Comparison of ENCODE assay signal across 9 cellular contexts in the genomic region with DNA sequence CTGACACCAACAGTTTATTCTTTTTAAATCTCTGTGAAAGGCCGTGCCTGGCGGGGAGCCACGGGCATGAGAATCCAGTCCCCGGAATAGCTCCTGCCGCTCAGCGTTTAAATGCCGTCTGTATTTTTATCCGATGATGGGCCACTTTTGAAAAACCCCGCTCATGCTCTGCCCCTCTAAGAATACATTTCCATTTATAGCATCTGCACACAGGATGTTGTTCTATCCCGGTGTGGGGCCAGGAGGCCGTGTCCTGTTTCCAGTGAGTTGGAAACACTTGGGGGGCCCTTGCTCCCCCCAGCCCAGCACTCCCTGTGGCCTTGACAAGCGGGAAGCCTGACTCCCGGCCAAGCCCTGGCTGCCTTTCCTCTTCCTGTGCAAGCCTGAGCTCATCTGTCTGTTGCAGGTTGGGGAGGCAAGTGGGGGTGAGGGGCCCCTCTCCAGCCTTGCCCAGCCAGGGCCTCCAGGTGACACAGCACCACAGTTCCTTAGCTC. TPM values are rescaled to one million over a fixed set of nuclear protein-coding genes. Genes with fewer than 3 reads are reported as not detected.
A peak's percentile ranks its signal among the peaks of the same experiment; 100 is the strongest.
DNase-seq lines count a peak whose midpoint lies in the region; ATAC-seq, FAIRE-seq and TF ChIP-seq lines count a peak whose summit lies in the region.
"Had no signal": no experiment of that assay in that cellular context is flagged by ENCODE, and none has a peak within 500 bp of the region (broad histone marks: within the 10 kb centered on the region; RNA-seq: fewer than 3 reads in every experiment).

No MANE protein-coding gene starts in this region.

- H3K9me3 ChIP-seq in T-helper 17 cell (ENCODE audit: control insufficient read depth, low read length, poor library complexity, severe bottlenecking) (no peaks in the 10 kb centered on the region), muscle layer of colon (ENCODE audit: low read length) (no peaks in the 10 kb centered on the region), thyroid gland (no peaks in the 10 kb centered on the region)

- peak overlapping the region; percentile 39 for H3K9ac ChIP-seq in muscle layer of colon (ENCODE audit: low read length)

- peak overlapping the region; percentile 54 for H3K27ac Mint-ChIP-seq in T-helper 17 cell

- H3K4me3 Mint-ChIP-seq in T-helper 17 cell, result no peak overlapping the region

- ATAC-seq in T-helper 17 cell (no peak), GM21528 (IDR thresholded peaks at IDR 0.05; ENCODE audit: low FRiP score, unreplicated experiment) (no peak)

- WGBS in thyroid gland, 2 donors, result 6 to 7% methylated on average over 11 to 13 of the region's 13 CpGs

- intact Hi-C loops in thyroid gland (cut with DNase I), result no loop called here

- H3K27ac ChIP-seq in muscle layer of colon (ENCODE audit: low read depth, low read length) (peak overlapping the region; percentile 97), thyroid gland (peak overlapping the region; percentile 97 to 98 (median 98))

- no peaks in the 10 kb centered on the region for H3K27me3 ChIP-seq in muscle layer of colon (ENCODE audit: control insufficient read depth in 1 of 2, insufficient read depth in 2 of 2, low read length in 2 of 2)
- H3K27me3 ChIP-seq in thyroid gland, result no peaks in the 10 kb centered on the region

- H3K36me3 ChIP-seq in muscle layer of colon (ENCODE audit: insufficient read depth, low read length) (no peaks in the 10 kb centered on the region), thyroid gland (no peaks in the 10 kb centered on the region)

- FAIRE-seq in frontal cortex (lab: Jason Lieb, UNC), result no peak

- DNase-seq in T-helper 17 cell (no peak), fibroblast of the aortic adventitia (ENCODE audit: low read depth) (peak; percentile 63), thyroid gland (peak; percentile 96 to 97), frontal cortex (ENCODE audit: low spot score in 2 of 2) (no peak), NCI-H524 (lab: John Stamatoyannopoulos, UW) (no peak)
- DNase-seq in stimulated activated CD4-positive, alpha-beta T cell treated with anti-CD3 and anti-CD28 coated beads, Interleukin-15, amount 100 ng/mL, for 24 hours, result no peak
- DNase-seq: NCI-H2029 had no signal

- no peaks in the 10 kb centered on the region for H3K36me3 Mint-ChIP-seq in T-helper 17 cell (ENCODE audit: low read depth)

- TF ChIP-seq CTCF in fibroblast of the aortic adventitia (IDR thresholded peaks at IDR 0.05; ENCODE audit: insufficient read depth, low read length) (no peak), thyroid gland (IDR thresholded peaks at IDR 0.05) (no peak)

- no peaks in the 10 kb centered on the region for H3K27me3 Mint-ChIP-seq in T-helper 17 cell

- TF ChIP-seq POLR2A in thyroid gland (IDR thresholded peaks at IDR 0.05), result peak in 1 of 2 donors; percentile 50

- H3K4me1 Mint-ChIP-seq in T-helper 17 cell, result peaks cover 10% of the 10 kb centered on the region

- no peak overlapping the region for H3K4me3 ChIP-seq in fibroblast of the aortic adventitia (ENCODE audit: low read depth, low read length)
- no peak overlapping the region for H3K4me3 ChIP-seq in muscle layer of colon (ENCODE audit: low read depth in 1 of 2, low read length in 2 of 2)
- H3K4me3 ChIP-seq in thyroid gland (replicated peaks in 1 of 3), result no peak overlapping the region

- H3K4me1 ChIP-seq in muscle layer of colon (ENCODE audit: insufficient read depth, low read length) (peaks cover 68% of the 10 kb centered on the region), thyroid gland (peaks cover 78 to 85% of the 10 kb centered on the region in 2 donors)

RNA-seq across cellular contexts. Expression of gene ERGIC1, which starts 39.0 kb away (rescaled TPM):
- total RNA-seq in T-helper 17 cell, result 10 to 100 TPM; 50.1 to 53.1 TPM
- 21.7 and 193 TPM in 2 replicates for total RNA-seq in fibroblast of the aortic adventitia (ENCODE audit: low replicate concordance)
- 100 to 1,000 TPM; 156 to 214 (median 175) TPM for total RNA-seq in thyroid gland
- 33.0 TPM for total RNA-seq in frontal cortex

Comparison
In these comparisons a context has a peak if more than half of its experiments do, and no peak if none do; other contexts are left out.
1. DNase-seq: peak in fibroblast of the aortic adventitia (single experiment) and thyroid gland (2 of 2); none in T-helper 17 cell (0 of 3), stimulated activated CD4-positive, alpha-beta T cell treated with anti-CD3 and anti-CD28 coated beads, Interleukin-15, amount 100 ng/mL, for 24 hours (single experiment), frontal cortex (0 of 2) and NCI-H524 (0 of 2).